Comparison of ENCODE assay signal across 9 cellular contexts in the genomic region with DNA sequence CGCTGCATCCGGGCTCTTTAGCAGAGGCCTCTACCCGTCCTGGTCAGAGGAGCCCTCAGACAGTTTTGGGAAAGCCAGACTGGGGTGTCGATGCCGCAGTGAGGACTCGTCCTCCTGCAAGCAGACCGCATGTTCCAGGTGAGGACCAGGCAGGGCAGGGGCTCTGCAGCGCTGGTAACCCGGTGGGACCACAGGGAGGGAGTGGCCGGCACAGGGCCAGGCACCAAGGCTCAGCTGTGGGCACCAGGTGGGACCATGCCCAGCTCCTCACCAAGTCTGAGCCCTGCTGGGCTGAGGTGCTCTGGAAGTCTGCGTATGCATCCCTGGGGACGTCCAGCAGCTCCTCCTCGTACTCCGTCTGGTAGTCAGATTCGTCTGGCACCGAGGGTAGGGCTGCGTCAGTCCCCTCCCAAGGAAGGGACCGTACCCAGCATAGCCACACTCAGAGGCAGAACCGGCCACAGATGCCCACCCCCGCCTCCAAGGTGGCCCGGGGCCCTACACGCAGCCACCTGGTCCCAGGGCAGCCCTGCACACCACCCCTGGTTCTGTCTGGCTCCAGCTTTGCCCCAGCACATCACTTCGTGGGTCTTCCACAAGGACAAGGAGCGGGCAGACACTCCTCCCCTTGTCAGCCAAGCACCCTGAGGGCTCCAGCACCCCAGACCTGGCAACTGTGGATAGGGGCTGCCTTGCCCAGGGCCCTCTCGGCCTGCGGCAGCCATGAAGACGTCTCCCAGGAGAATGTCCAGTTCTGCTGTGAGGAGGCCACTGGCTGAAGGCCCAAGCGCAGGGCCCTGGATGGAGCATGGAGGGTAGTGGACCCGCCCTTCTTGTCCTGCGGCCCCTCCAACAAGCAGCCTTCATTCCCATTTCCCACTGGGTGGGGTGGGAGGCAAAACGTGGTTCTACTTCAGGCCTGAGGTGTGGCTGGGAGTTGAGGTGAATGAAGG. TPM values are rescaled to one million over a fixed set of nuclear protein-coding genes. Genes with fewer than 3 reads are reported as not detected.
A peak's percentile ranks its signal among the peaks of the same experiment; 100 is the strongest.
DNase-seq lines count a peak whose midpoint lies in the region; ATAC-seq and TF ChIP-seq lines count a peak whose summit lies in the region.
"Had no signal": no experiment of that assay in that cellular context is flagged by ENCODE, and none has a peak within 500 bp of the region (broad histone marks: within the 10 kb centered on the region; RNA-seq: fewer than 3 reads in every experiment).

No MANE protein-coding gene starts in this region.

- peaks cover 0 to 46% (median 31%) of the 10 kb centered on the region in 11 experiments; a peak in 19 of 22 replicates for H4K20me1 ChIP-seq in BLaER1 treated with 17β-estradiol and CSF1 and Interleukin-3, amounts not matched to agents 10 nM and 100 nM
- H4K20me1 ChIP-seq in osteoblast (ENCODE audit: insufficient read depth, low read length): peaks cover 16% of the 10 kb centered on the region

- H3K27me3 ChIP-seq in BLaER1 treated with 17β-estradiol and CSF1 and Interleukin-3, amounts not matched to agents 10 nM and 100 nM: peaks cover 0 to 14% (median 12%) of the 10 kb centered on the region in 11 experiments; a peak in 14 of 22 replicates
- H3K27me3 ChIP-seq in H7 (ENCODE audit: control insufficient read depth, insufficient read depth, low read length): peaks cover 22% of the 10 kb centered on the region
- H3K27me3 ChIP-seq in osteoblast (ENCODE audit: insufficient read depth, low read length): no peaks in the 10 kb centered on the region

- H3K9me3 ChIP-seq in BLaER1 treated with 17β-estradiol and CSF1 and Interleukin-3, amounts not matched to agents 10 nM and 100 nM (replicated peaks in 1 of 11): 0 out of 22 replicates have a peak, but pooled peaks cover 0 to 5% (median 0%) of the 10 kb centered on the region in 11 experiments
- H3K9me3 ChIP-seq in osteoblast (ENCODE audit: low read depth, low read length): no peaks in the 10 kb centered on the region

- TF ChIP-seq CTCF in coronary artery (IDR thresholded peaks at IDR 0.05) (no peak), osteoblast (IDR thresholded peaks at IDR 0.05; ENCODE audit: extremely low read depth, low read depth, low read length) (no peak)

- H3K27ac ChIP-seq in BLaER1 treated with 17β-estradiol and CSF1 and Interleukin-3, amounts not matched to agents 10 nM and 100 nM: peak overlapping the region in 3 of 11 experiments; percentile 78 to 87 (median 80); a peak in 3 of 22 replicates
- H3K27ac ChIP-seq in coronary artery (no peak overlapping the region), osteoblast (ENCODE audit: low read depth, low read length) (no peak overlapping the region)

- H3K4me2 ChIP-seq in BLaER1 treated with 17β-estradiol and CSF1 and Interleukin-3, amounts not matched to agents 10 nM and 100 nM: peak overlapping the region; percentile 97 to 100 (median 100); a peak in 18 of 22 replicates
- no peak overlapping the region for H3K4me2 ChIP-seq in osteoblast (ENCODE audit: insufficient read depth, low read length)

- H3K79me2 ChIP-seq in osteoblast (ENCODE audit: insufficient read depth, low read length): peaks cover 11% of the 10 kb centered on the region

- peaks cover 0 to 16% (median 8%) of the 10 kb centered on the region in 11 experiments; a peak in 13 of 22 replicates for H3K36me3 ChIP-seq in BLaER1 treated with 17β-estradiol and CSF1 and Interleukin-3, amounts not matched to agents 10 nM and 100 nM
- peaks cover 10% of the 10 kb centered on the region for H3K36me3 ChIP-seq in H7 (replicated peaks; ENCODE audit: control insufficient read depth, insufficient read depth, low read length)
- peaks cover 6% of the 10 kb centered on the region for H3K36me3 ChIP-seq in osteoblast (ENCODE audit: insufficient read depth, low read length)

- H2AFZ ChIP-seq in osteoblast (ENCODE audit: low read length): no peak overlapping the region

- no peak for ATAC-seq in HG03139 (IDR thresholded peaks at IDR 0.05; ENCODE audit: unreplicated experiment)

- no peak overlapping the region for H3K4me3 ChIP-seq in BLaER1 treated with 17β-estradiol and CSF1 and Interleukin-3, amounts not matched to agents 10 nM and 100 nM
- no peak overlapping the region for H3K4me3 ChIP-seq in H7 (ENCODE audit: insufficient read depth, low read depth, low read length)
- H3K4me3 ChIP-seq in coronary artery: no peak overlapping the region
- H3K4me3 ChIP-seq in osteoblast (ENCODE audit: insufficient read depth, low read length): no peak overlapping the region

- H3K9ac ChIP-seq in BLaER1 treated with 17β-estradiol and CSF1 and Interleukin-3, amounts not matched to agents 10 nM and 100 nM: peak overlapping the region in 7 of 11 experiments; percentile 29 to 90 (median 87); a peak in 6 of 22 replicates

- DNase-seq in H7 (peak; percentile 59), coronary artery (ENCODE audit: low spot score) (peak; percentile 74), osteoblast (ENCODE audit: insufficient read length, low spot score, missing footprints) (peak; percentile 87), GDM1 (lab: John Stamatoyannopoulos, UW) (no peak), NCI-H748 (lab: John Stamatoyannopoulos, UW; ENCODE audit: unreplicated experiment) (no peak)
- DNase-seq: cortex of kidney had no signal

- H3K4me1 ChIP-seq in BLaER1 treated with 17β-estradiol and CSF1 and Interleukin-3, amounts not matched to agents 10 nM and 100 nM: peaks cover 49 to 71% (median 68%) of the 10 kb centered on the region in 10 experiments
- peaks cover 31% of the 10 kb centered on the region for H3K4me1 ChIP-seq in osteoblast (ENCODE audit: insufficient read depth, low read length)

RNA-seq across cellular contexts. Expression of a gene that starts 1.5 kb away (rescaled TPM):
- total RNA-seq in H7 (2014; rRNA removed; shearing (Covaris generic)): 37.9 and 39.0 TPM in 2 replicates
- 19.2 and 22.4 TPM in 2 replicates for total RNA-seq in osteoblast

RNA-seq across cellular contexts. Expression of a gene that starts 19.5 kb away (rescaled TPM):
- 0.55 and 0.76 TPM in 2 replicates for total RNA-seq in H7 (2014; rRNA removed; shearing (Covaris generic))
- not detected in 2 replicates for total RNA-seq in osteoblast
- total RNA-seq: subcutaneous adipose tissue had no signal

RNA-seq across cellular contexts. Expression of a gene that starts 37.4 kb away (rescaled TPM):
- total RNA-seq in H7 (2014; rRNA removed; shearing (Covaris generic)): 0.78 and 1.0 TPM in 2 replicates
- 0.36 and 0.88 TPM in 2 replicates for total RNA-seq in osteoblast

RNA-seq across cellular contexts. Expression of a gene that starts 37.7 kb away (rescaled TPM):
- total RNA-seq in H7 (2014; rRNA removed; shearing (Covaris generic)): 7.0 and 15.7 TPM in 2 replicates
- total RNA-seq in osteoblast: 7.6 and 10.0 TPM in 2 replicates

Comparison
In these comparisons a context has a peak if more than half of its experiments do, and no peak if none do; other contexts are left out.
1. DNase-seq: peak in H7 (single experiment), coronary artery (single experiment) and osteoblast (single experiment); none in GDM1 (single experiment) and NCI-H748 (single experiment).